ENCODE assay signal across 22 cellular contexts in the genomic region with DNA sequence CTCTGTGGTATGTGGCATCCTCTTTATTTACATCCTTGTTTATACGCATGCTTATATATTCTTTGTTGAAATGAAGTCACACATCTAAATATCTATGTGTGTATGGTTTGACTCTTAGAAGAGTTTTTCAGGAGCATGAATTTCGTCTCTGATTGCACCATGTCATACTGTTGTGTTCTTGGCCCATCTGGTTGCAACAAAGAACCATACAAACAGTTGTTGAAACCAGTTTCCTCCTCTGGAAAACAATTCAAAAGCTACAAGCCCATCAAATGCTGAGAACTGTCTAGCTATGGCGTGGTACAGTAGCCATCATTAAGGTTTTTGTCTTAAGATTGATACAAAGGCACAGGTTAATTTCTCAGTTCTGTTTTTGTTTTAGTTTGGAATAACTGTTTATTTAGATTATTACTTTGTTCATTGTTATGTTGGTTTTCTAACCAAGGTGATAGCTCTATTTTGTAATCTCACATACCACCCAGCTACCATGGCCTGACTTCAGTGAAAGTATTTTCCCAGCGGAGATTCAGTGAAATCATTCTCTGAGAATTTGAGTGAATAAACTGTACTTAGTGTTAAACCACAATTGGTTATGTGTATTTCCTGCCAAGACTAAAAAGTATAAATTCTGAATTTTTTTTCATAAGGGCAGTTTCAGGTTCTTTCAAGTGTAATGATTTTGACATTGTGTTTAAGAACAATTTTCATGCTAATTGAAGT.
DNase-seq lines count a peak whose midpoint lies in the region; FAIRE-seq and TF ChIP-seq lines count a peak whose summit lies in the region.
"Had no signal": no experiment of that assay in that cellular context is flagged by ENCODE, and none has a peak within 500 bp of the region (broad histone marks: within the 10 kb centered on the region; RNA-seq: fewer than 3 reads in every experiment).

No MANE protein-coding gene starts in this region.

- TF ChIP-seq CTCF in astrocyte of the cerebellum (IDR thresholded peaks at IDR 0.05; ENCODE audit: low read depth, low read length, missing control alignments) (no peak), kidney epithelial cell (IDR thresholded peaks at IDR 0.05; ENCODE audit: insufficient read depth, low read length, poor library complexity, severe bottlenecking) (no peak), right atrium auricular region (IDR thresholded peaks at IDR 0.05) (no peak)

- H3K36me3 Mint-ChIP-seq in activated CD4-positive, alpha-beta memory T cell treated with anti-CD3 and anti-CD28 coated beads, Interleukin-2, amount 10 ng/mL, durations not matched to agents 7 days and 5 days (ENCODE audit: low read depth): no peaks in the 10 kb centered on the region
- H3K36me3 Mint-ChIP-seq: activated CD4-positive, alpha-beta memory T cell treated with anti-CD3 and anti-CD28 coated beads for 36 hours; activated naive CD4-positive, alpha-beta T cell treated with anti-CD3 and anti-CD28 coated beads, Interleukin-2, amount 50 U/mL, for 24 hours had no signal

- POLR2A ChIA-PET in activated CD4-positive, alpha-beta memory T cell treated with anti-CD3 and anti-CD28 coated beads, Interleukin-2, amount 10 ng/mL, durations not matched to agents 7 days and 5 days (lab: Charles Lee): no interaction called here

- no peak overlapping the region for H3K27ac ChIP-seq in right atrium auricular region
- H3K27ac ChIP-seq: BLaER1, tibial nerve had no signal

- H3K9me3 Mint-ChIP-seq in activated CD4-positive, alpha-beta memory T cell treated with anti-CD3 and anti-CD28 coated beads, Interleukin-2, amount 10 ng/mL, durations not matched to agents 7 days and 5 days: peaks cover 5% of the 10 kb centered on the region
- H3K9me3 Mint-ChIP-seq: activated CD4-positive, alpha-beta memory T cell treated with anti-CD3 and anti-CD28 coated beads for 36 hours had no signal

- H3K27me3 Mint-ChIP-seq in activated CD4-positive, alpha-beta memory T cell treated with anti-CD3 and anti-CD28 coated beads, Interleukin-2, amount 10 ng/mL, durations not matched to agents 7 days and 5 days: no peaks in the 10 kb centered on the region
- H3K27me3 Mint-ChIP-seq: activated CD4-positive, alpha-beta memory T cell treated with anti-CD3 and anti-CD28 coated beads for 36 hours; activated naive CD4-positive, alpha-beta T cell treated with anti-CD3 and anti-CD28 coated beads, Interleukin-2, amount 50 U/mL, for 24 hours; stimulated activated naive B cell treated with anti-CD40 and anti-IgM and Interleukin-4, amounts not matched to agents 10 μg/mL and 1 μg/mL and 100 μg/mL, for 72 hours had no signal

- no peaks in the 10 kb centered on the region for H3K4me1 Mint-ChIP-seq in activated CD4-positive, alpha-beta memory T cell treated with anti-CD3 and anti-CD28 coated beads, Interleukin-2, amount 10 ng/mL, durations not matched to agents 7 days and 5 days
- H3K4me1 Mint-ChIP-seq: activated naive CD4-positive, alpha-beta T cell treated with anti-CD3 and anti-CD28 coated beads, Interleukin-2, amount 50 U/mL, for 24 hours had no signal

- in situ Hi-C loops in astrocyte of the cerebellum (cut with HindIII; ENCODE audit: low sequenced_read_pairs): no loop called here

- H3K4me3 ChIP-seq in astrocyte of the cerebellum (ENCODE audit: low read depth, low read length) (no peak overlapping the region), kidney epithelial cell (ENCODE audit: low read depth, low read length) (no peak overlapping the region), right atrium auricular region (no peak overlapping the region)
- H3K4me3 ChIP-seq: BLaER1, tibial nerve had no signal

- H3K27me3 ChIP-seq in kidney epithelial cell (ENCODE audit: control insufficient read depth, insufficient read depth, low read length): no peaks in the 10 kb centered on the region
- H3K27me3 ChIP-seq in right atrium auricular region: no peaks in the 10 kb centered on the region
- H3K27me3 ChIP-seq: BLaER1, tibial nerve had no signal

- no peaks in the 10 kb centered on the region for H3K9me3 ChIP-seq in right atrium auricular region
- H3K9me3 ChIP-seq: BLaER1 had no signal

- H3K36me3 ChIP-seq in kidney epithelial cell (ENCODE audit: control insufficient read depth, insufficient read depth, low read length) (no peaks in the 10 kb centered on the region), right atrium auricular region (peaks cover 5% of the 10 kb centered on the region)
- H3K36me3 ChIP-seq: BLaER1, tibial nerve had no signal

- DNase-seq in GM18507 (ENCODE audit: extremely low spot score, insufficient read length, low read depth): no peak
- DNase-seq in astrocyte of the cerebellum (ENCODE audit: low read depth): peak; percentile 88
- peak; percentile 4 for DNase-seq in kidney epithelial cell (ENCODE audit: low read depth)
- DNase-seq in activated naive CD4-positive, alpha-beta T cell (lab: John Stamatoyannopoulos, UW): no peak
- no peak for DNase-seq in right atrium auricular region (ENCODE audit: low spot score)
- DNase-seq in activated CD4-positive, alpha-beta memory T cell treated with anti-CD3 and anti-CD28 coated beads, Interleukin-2, amount 10 ng/mL, durations not matched to agents 7 days and 5 days: no peak
- no peak for DNase-seq in cortex of kidney (lab: John Stamatoyannopoulos, UW)
- DNase-seq: activated CD4-positive, alpha-beta memory T cell treated with anti-CD3 and anti-CD28 coated beads for 36 hours; activated T-cell treated with anti-CD3 and anti-CD28 coated beads, Interleukin-2, amount 50 U/mL, for 4 hours; dermis blood vessel endothelial cell; IMR-90; left cardiac atrium; midbrain; NCI-H187; NCI-H2227 treated with DMSO at 0.1 percent for 48 hours; stimulated activated naive B cell treated with anti-CD40 and anti-IgM and Interleukin-4, amounts not matched to agents 10 μg/mL and 1 μg/mL and 100 μg/mL, for 72 hours; T-helper 2 cell had no signal

- FAIRE-seq in GM18507 (lab: Jason Lieb, UNC): peak; percentile 61
- FAIRE-seq: D721Med, G401.6 had no signal

- no peak overlapping the region for H3K27ac Mint-ChIP-seq in activated CD4-positive, alpha-beta memory T cell treated with anti-CD3 and anti-CD28 coated beads, Interleukin-2, amount 10 ng/mL, durations not matched to agents 7 days and 5 days
- H3K27ac Mint-ChIP-seq: activated CD4-positive, alpha-beta memory T cell treated with anti-CD3 and anti-CD28 coated beads for 36 hours; activated naive CD4-positive, alpha-beta T cell treated with anti-CD3 and anti-CD28 coated beads, Interleukin-2, amount 50 U/mL, for 24 hours; stimulated activated naive B cell treated with anti-CD40 and anti-IgM and Interleukin-4, amounts not matched to agents 10 μg/mL and 1 μg/mL and 100 μg/mL, for 72 hours had no signal

- CTCF ChIA-PET in activated CD4-positive, alpha-beta memory T cell treated with anti-CD3 and anti-CD28 coated beads, Interleukin-2, amount 10 ng/mL, durations not matched to agents 7 days and 5 days (lab: Charles Lee): no interaction called here

- no peak overlapping the region for H3K4me3 Mint-ChIP-seq in activated CD4-positive, alpha-beta memory T cell treated with anti-CD3 and anti-CD28 coated beads, Interleukin-2, amount 10 ng/mL, durations not matched to agents 7 days and 5 days
- H3K4me3 Mint-ChIP-seq: activated CD4-positive, alpha-beta memory T cell treated with anti-CD3 and anti-CD28 coated beads for 36 hours; activated naive CD4-positive, alpha-beta T cell treated with anti-CD3 and anti-CD28 coated beads, Interleukin-2, amount 50 U/mL, for 24 hours; activated T-cell treated with anti-CD3 and anti-CD28 coated beads, Interleukin-2, amount 50 U/mL, for 4 hours; stimulated activated naive B cell treated with anti-CD40 and anti-IgM and Interleukin-4, amounts not matched to agents 10 μg/mL and 1 μg/mL and 100 μg/mL, for 72 hours had no signal

- H3K4me1 ChIP-seq in right atrium auricular region: no peaks in the 10 kb centered on the region
- H3K4me1 ChIP-seq: BLaER1 had no signal

Comparison
In these comparisons a context has a peak if more than half of its experiments do, and no peak if none do; other contexts are left out.
1. DNase-seq: peak in astrocyte of the cerebellum (single experiment) and kidney epithelial cell (single experiment); none in GM18507 (single experiment), activated naive CD4-positive, alpha-beta T cell (0 of 4), right atrium auricular region (single experiment), activated CD4-positive, alpha-beta memory T cell treated with anti-CD3 and anti-CD28 coated beads, Interleukin-2, amount 10 ng/mL, durations not matched to agents 7 days and 5 days (single experiment) and cortex of kidney (single experiment).